8 cellular contexts compared by ENCODE assay signal in genomic region chr2:207156451-207157161, GRCh38. TPM values are rescaled to one million over a fixed set of nuclear protein-coding genes. Genes with fewer than 3 reads are reported as not detected.
DNase-seq lines count a peak whose midpoint lies in the region; ATAC-seq and TF ChIP-seq lines count a peak whose summit lies in the region.

No MANE protein-coding gene starts in this region.

- ATAC-seq in GM18499 (IDR thresholded peaks at IDR 0.05; ENCODE audit: insufficient read depth, unreplicated experiment) (peak; percentile 63), GM21529 (IDR thresholded peaks at IDR 0.05; ENCODE audit: unreplicated experiment) (peak; percentile 72), HG03575 (IDR thresholded peaks at IDR 0.05; ENCODE audit: extremely low read depth, insufficient number of reproducible peaks, low FRiP score, unreplicated experiment) (peak; percentile 62), right lobe of liver (peak; percentile 86 to 92 (median 90))

- 49% methylated on average over 5 of the region's 5 CpGs for WGBS in right lobe of liver (ENCODE audit: insufficient coverage, low coverage, low lambda C conversion rate, missing lambda C conversion rate)
- 80 to 83% methylated on average over 5 of the region's 5 CpGs for WGBS in testis, 2 donors

- no peak overlapping the region for H3K4me3 ChIP-seq in right lobe of liver
- H3K4me3 ChIP-seq in testis, result no peak overlapping the region

- H3K4me1 ChIP-seq in right lobe of liver (peaks cover 0 to 20% (median 8%) of the 10 kb centered on the region in 4 donors), testis (no peaks in the 10 kb centered on the region)

- H3K36me3 ChIP-seq in right lobe of liver (no peaks in the 10 kb centered on the region), testis (ENCODE audit: low read depth, missing control alignments) (no peaks in the 10 kb centered on the region)

- no peaks in the 10 kb centered on the region for H3K27me3 ChIP-seq in right lobe of liver
- no peaks in the 10 kb centered on the region for H3K27me3 ChIP-seq in testis

- no peaks in the 10 kb centered on the region for H3K9me3 ChIP-seq in right lobe of liver
- no peaks in the 10 kb centered on the region for H3K9me3 ChIP-seq in testis

- H3K27ac ChIP-seq in right lobe of liver (peak overlapping the region in 2 of 3 donors; percentile 23 to 44), testis (no peak overlapping the region)

- DNase-seq in right lobe of liver (no peak), OCI-M2 (lab: John Stamatoyannopoulos, UW; ENCODE audit: unreplicated experiment) (no peak), testis (no peak), NCI-H1105 treated with DMSO at 0.1 percent for 48 hours (lab: John Stamatoyannopoulos, UW) (no peak), DMS114 treated with DMSO at 0.1 percent for 48 hours (lab: John Stamatoyannopoulos, UW; ENCODE audit: unreplicated experiment) (no peak)

- TF ChIP-seq CTCF in right lobe of liver (IDR thresholded peaks at IDR 0.05) (no peak), testis (IDR thresholded peaks at IDR 0.05) (no peak)

- TF ChIP-seq POLR2A in right lobe of liver (IDR thresholded peaks at IDR 0.05) (no peak), testis (IDR thresholded peaks at IDR 0.05) (no peak)

- intact Hi-C loops in right lobe of liver (cut with DNase I), result no loop called here
- intact Hi-C loops in testis (cut with DNase I; ENCODE audit: low total_unique reads), result no loop called here

RNA-seq across cellular contexts. Expression of gene KLF7, which starts 9.1 kb away (rescaled TPM):
- total RNA-seq in right lobe of liver (10 to 100 TPM in 3 of 6 experiments, 1 to 10 TPM in 3; 3.3 to 14.2 (median 10.2) TPM), testis (10 to 100 TPM; 21.1 to 23.2 TPM)
- 15.1 TPM for polyA plus RNA-seq in testis (ENCODE audit: insufficient read depth, low read depth, low replicate concordance)

Comparison
In these comparisons a context has a peak if more than half of its experiments do, and no peak if none do; other contexts are left out.
1. H3K27ac ChIP-seq: peak in right lobe of liver (2 of 3); none in testis (0 of 2).
2. Peak in every context shown above with its lines, with median percentiles within 50 percentile points of each other: ATAC-seq.